ENCODE assay signal across 10 cellular contexts in genomic region chr6:105482227-105482839, GRCh38.
DNase-seq lines count a peak whose midpoint lies in the region; ATAC-seq and TF ChIP-seq lines count a peak whose summit lies in the region.
"Had no signal": no experiment of that assay in that cellular context is flagged by ENCODE, and none has a peak within 500 bp of the region (broad histone marks: within the 10 kb centered on the region; RNA-seq: fewer than 3 reads in every experiment).

No MANE protein-coding gene starts in this region.

- no peak for ATAC-seq in CD4-positive, CD25-positive, alpha-beta regulatory T cell (ENCODE audit: low read depth in 2 of 2)

- H3K36me3 Mint-ChIP-seq in CD4-positive, CD25-positive, alpha-beta regulatory T cell = no peaks in the 10 kb centered on the region

- no peaks in the 10 kb centered on the region for H3K36me3 ChIP-seq in CD4-positive, CD25-positive, alpha-beta regulatory T cell (ENCODE audit: control insufficient read depth, insufficient read depth, low read length)
- no peaks in the 10 kb centered on the region for H3K36me3 ChIP-seq in Loucy (ENCODE audit: insufficient read depth, low read length)
- H3K36me3 ChIP-seq: HAP-1 had no signal

- H3K27me3 ChIP-seq in CD4-positive, CD25-positive, alpha-beta regulatory T cell (ENCODE audit: control insufficient read depth, insufficient read depth, low read length) = no peaks in the 10 kb centered on the region
- H3K27me3 ChIP-seq in Loucy (ENCODE audit: insufficient read depth, low read length, poor library complexity, severe bottlenecking) = no peaks in the 10 kb centered on the region

- H3K9me3 Mint-ChIP-seq in CD4-positive, CD25-positive, alpha-beta regulatory T cell = peaks cover 0 to 1% (median 0%) of the 10 kb centered on the region in 7 donors

- no peaks in the 10 kb centered on the region for H4K20me1 ChIP-seq in Loucy (ENCODE audit: insufficient read depth, low read length, poor library complexity, severe bottlenecking)

- H3K79me2 ChIP-seq in Loucy (ENCODE audit: insufficient read depth, low read length) = no peaks in the 10 kb centered on the region

- peaks cover 27% of the 10 kb centered on the region for H3K4me1 ChIP-seq in CD4-positive, CD25-positive, alpha-beta regulatory T cell (ENCODE audit: control insufficient read depth, insufficient read depth, low read length, poor library complexity, severe bottlenecking)
- peaks cover 25% of the 10 kb centered on the region for H3K4me1 ChIP-seq in Loucy (ENCODE audit: insufficient read depth, low read length, poor library complexity, severe bottlenecking)

- H3K27ac ChIP-seq in CD4-positive, CD25-positive, alpha-beta regulatory T cell (ENCODE audit: insufficient read depth, low read length, poor library complexity, severe bottlenecking) = peak overlapping the region; percentile 19
- H3K27ac ChIP-seq in caudate nucleus (ENCODE audit: low read depth, low read length) = no peak overlapping the region

- DNase-seq in CD4-positive, CD25-positive, alpha-beta regulatory T cell = peak in 2 of 3 donors; percentile 22 to 44
- DNase-seq in amniotic epithelial cell (ENCODE audit: low read depth) = peak; percentile 36
- peak; percentile 72 for DNase-seq in myocyte (ENCODE audit: low read depth)
- no peak for DNase-seq in GF-D8 (lab: John Stamatoyannopoulos, UW)
- DNase-seq in activated CD4-positive, alpha-beta T cell treated with anti-CD3 and anti-CD28 coated beads for 4 hours = no peak
- DNase-seq in cerebellar nuclear complex (lab: John Stamatoyannopoulos, UW) = no peak
- DNase-seq in caudate nucleus (lab: John Stamatoyannopoulos, UW) = no peak

- no peak for TF ChIP-seq CTCF in Loucy (conservative IDR thresholded peaks at IDR 0.05; ENCODE audit: low read length)

- H2AFZ ChIP-seq in Loucy (ENCODE audit: low read length) = peak overlapping the region; percentile 28; the same call in 1 of the 2 replicates

- H3K4me3 ChIP-seq in CD4-positive, CD25-positive, alpha-beta regulatory T cell (ENCODE audit: low read depth, low read length) = peak overlapping the region; percentile 58
- peak overlapping the region; percentile 33 for H3K4me3 ChIP-seq in Loucy (ENCODE audit: low read length, poor library complexity, severe bottlenecking)
- H3K4me3 ChIP-seq: HAP-1, lung had no signal

- H3K27me3 Mint-ChIP-seq in CD4-positive, CD25-positive, alpha-beta regulatory T cell = peaks cover 4% of the 10 kb centered on the region

- no peak overlapping the region for H3K9ac ChIP-seq in Loucy (ENCODE audit: low read depth, low read length, poor library complexity, severe bottlenecking)

- H3K27ac Mint-ChIP-seq in CD4-positive, CD25-positive, alpha-beta regulatory T cell = peak overlapping the region; percentile 31 to 74 (median 52)

- no peaks in the 10 kb centered on the region for H3K9me3 ChIP-seq in CD4-positive, CD25-positive, alpha-beta regulatory T cell (ENCODE audit: control insufficient read depth in 2 of 2, low read length in 2 of 2)
- no peaks in the 10 kb centered on the region for H3K9me3 ChIP-seq in Loucy (ENCODE audit: insufficient read depth, low read depth, low read length)
- H3K9me3 ChIP-seq: HAP-1 had no signal

- H3K9me2 ChIP-seq in Loucy (replicated peaks; ENCODE audit: low read depth, low read length) = no peaks in the 10 kb centered on the region

- peaks cover 11 to 36% (median 23%) of the 10 kb centered on the region in 4 donors for H3K4me1 Mint-ChIP-seq in CD4-positive, CD25-positive, alpha-beta regulatory T cell

- no peaks in the 10 kb centered on the region for H3F3A ChIP-seq in Loucy (ENCODE audit: low read depth)

- peak overlapping the region; percentile 52 for H3K4me2 ChIP-seq in Loucy (ENCODE audit: low read depth, low read length, poor library complexity, severe bottlenecking)

- peak overlapping the region; percentile 54 to 77 (median 62) for H3K4me3 Mint-ChIP-seq in CD4-positive, CD25-positive, alpha-beta regulatory T cell

Comparison
In these comparisons a context has a peak if more than half of its experiments do, and no peak if none do; other contexts are left out.
1. DNase-seq: peak in CD4-positive, CD25-positive, alpha-beta regulatory T cell (2 of 3), amniotic epithelial cell (single experiment) and myocyte (single experiment); none in GF-D8 (single experiment), activated CD4-positive, alpha-beta T cell treated with anti-CD3 and anti-CD28 coated beads for 4 hours (0 of 2), cerebellar nuclear complex (0 of 2) and caudate nucleus (0 of 61).